Comparison of ENCODE assay signal across 10 cellular contexts in genomic region chr21:36699546-36700294, GRCh38. TPM values are rescaled to one million over a fixed set of nuclear protein-coding genes. Genes with fewer than 3 reads are reported as not detected.
DNase-seq lines count a peak whose midpoint lies in the region; ATAC-seq, FAIRE-seq and TF ChIP-seq lines count a peak whose summit lies in the region.
"Had no signal": no experiment of that assay in that cellular context is flagged by ENCODE, and none has a peak within 500 bp of the region (broad histone marks: within the 10 kb centered on the region; RNA-seq: fewer than 3 reads in every experiment).

No MANE protein-coding gene starts in this region.

- no peak overlapping the region for H3K4me3 ChIP-seq in hepatocyte
- peak overlapping the region in 1 of 2 donors; percentile 56 for H3K4me3 ChIP-seq in kidney (ENCODE audit: low read length in 2 of 2)

- H3K9me3 ChIP-seq in hepatocyte (ENCODE audit: low read depth), result no peaks in the 10 kb centered on the region
- no peaks in the 10 kb centered on the region for H3K9me3 ChIP-seq in kidney (ENCODE audit: control insufficient read depth in 1 of 2, low read length in 2 of 2)

- no peak for DNase-seq in T-helper 2 cell treated with Interferon-gamma antibody and Interleukin-4, amounts not matched to agents 5 μg/mL and 100 μg/mL, for 36 hours (ENCODE audit: low spot score)
- DNase-seq in T-helper 2 cell, result no peak
- peak; percentile 30 for DNase-seq in SW480 (ENCODE audit: low spot score)
- DNase-seq in hepatocyte (ENCODE audit: low spot score), result no peak
- DNase-seq in stimulated activated naive B cell treated with anti-CD40 and anti-IgM and Interleukin-4, amounts not matched to agents 10 μg/mL and 1 μg/mL and 100 μg/mL, for 72 hours, result no peak
- DNase-seq in kidney, result no peak
- DNase-seq: activated effector memory CD4-positive, alpha-beta T cell treated with anti-CD3 and anti-CD28 coated beads, Interleukin-2, amount 50 U/mL, for 16 hours had no signal

- TF ChIP-seq CTCF in hepatocyte (IDR thresholded peaks at IDR 0.05; ENCODE audit: poor library complexity), result no peak
- TF ChIP-seq CTCF in kidney (IDR thresholded peaks at IDR 0.05; ENCODE audit: borderline replicate concordance, extremely low read depth, insufficient read depth), result no peak

- peak overlapping the region; percentile 15 for H2AFZ ChIP-seq in hepatocyte

- peaks cover 76% of the 10 kb centered on the region for H3K27me3 Mint-ChIP-seq in T-helper 2 cell treated with Interferon-gamma antibody and Interleukin-4, amounts not matched to agents 5 μg/mL and 100 μg/mL, for 36 hours (ENCODE audit: low read depth)
- peaks cover 65 to 86% of the 10 kb centered on the region in 2 donors for H3K27me3 Mint-ChIP-seq in stimulated activated naive B cell treated with anti-CD40 and anti-IgM and Interleukin-4, amounts not matched to agents 10 μg/mL and 1 μg/mL and 100 μg/mL, for 72 hours

- 3% methylated on average over 56 of the region's 67 CpGs for WGBS in hepatocyte (ENCODE audit: low lambda C conversion rate, missing lambda C conversion rate)

- peaks cover 5% of the 10 kb centered on the region for H3K4me1 Mint-ChIP-seq in T-helper 2 cell treated with Interferon-gamma antibody and Interleukin-4, amounts not matched to agents 5 μg/mL and 100 μg/mL, for 36 hours (ENCODE audit: low read depth)
- H3K4me1 Mint-ChIP-seq in stimulated activated naive B cell treated with anti-CD40 and anti-IgM and Interleukin-4, amounts not matched to agents 10 μg/mL and 1 μg/mL and 100 μg/mL, for 72 hours, result peaks cover 16 to 49% of the 10 kb centered on the region in 2 donors

- peak overlapping the region; percentile 48 for H3K4me3 Mint-ChIP-seq in T-helper 2 cell treated with Interferon-gamma antibody and Interleukin-4, amounts not matched to agents 5 μg/mL and 100 μg/mL, for 36 hours
- peak overlapping the region; percentile 67 to 81 for H3K4me3 Mint-ChIP-seq in stimulated activated naive B cell treated with anti-CD40 and anti-IgM and Interleukin-4, amounts not matched to agents 10 μg/mL and 1 μg/mL and 100 μg/mL, for 72 hours

- H3K4me2 ChIP-seq in hepatocyte, result peak overlapping the region; percentile 89

- H3K4me1 ChIP-seq in hepatocyte (ENCODE audit: insufficient read depth) (peaks cover 26% of the 10 kb centered on the region), kidney (ENCODE audit: control insufficient read depth in 1 of 2, insufficient read depth in 1 of 2, low read depth in 1 of 2, low read length in 2 of 2) (peaks cover 0 to 6% of the 10 kb centered on the region in 2 donors)

- peaks cover 98% of the 10 kb centered on the region for H3K27me3 ChIP-seq in hepatocyte

- H3K79me2 ChIP-seq in hepatocyte, result no peaks in the 10 kb centered on the region

- no peaks in the 10 kb centered on the region for H3K36me3 ChIP-seq in hepatocyte (replicated peaks; ENCODE audit: insufficient read depth, low read depth)
- no peaks in the 10 kb centered on the region for H3K36me3 ChIP-seq in kidney (ENCODE audit: control insufficient read depth in 1 of 2, insufficient read depth in 2 of 2, low read length in 2 of 2)

- intact Hi-C loops in kidney (cut with DNase I), result no loop called here

- no peaks in the 10 kb centered on the region for H4K20me1 ChIP-seq in hepatocyte (ENCODE audit: insufficient read depth, poor library complexity, severe bottlenecking)

- H3K9me2 ChIP-seq in hepatocyte (replicated peaks; ENCODE audit: insufficient read depth), result no peaks in the 10 kb centered on the region

- H3K27ac Mint-ChIP-seq in T-helper 2 cell treated with Interferon-gamma antibody and Interleukin-4, amounts not matched to agents 5 μg/mL and 100 μg/mL, for 36 hours, result peak overlapping the region; percentile 81
- peak overlapping the region; percentile 90 for H3K27ac Mint-ChIP-seq in stimulated activated naive B cell treated with anti-CD40 and anti-IgM and Interleukin-4, amounts not matched to agents 10 μg/mL and 1 μg/mL and 100 μg/mL, for 72 hours

- FAIRE-seq in kidney (lab: Jason Lieb, UNC), result no peak

- ATAC-seq in stimulated activated naive B cell treated with anti-CD40 and anti-IgM and Interleukin-4, amounts not matched to agents 10 μg/mL and 1 μg/mL and 100 μg/mL, for 72 hours (replicated peaks), result no peak
- ATAC-seq in HG03025 (IDR thresholded peaks at IDR 0.05; ENCODE audit: low FRiP score, unreplicated experiment) (no peak), GM21423 (IDR thresholded peaks at IDR 0.05; ENCODE audit: unreplicated experiment) (no peak)

- no peaks in the 10 kb centered on the region for H3K9me3 Mint-ChIP-seq in T-helper 2 cell treated with Interferon-gamma antibody and Interleukin-4, amounts not matched to agents 5 μg/mL and 100 μg/mL, for 36 hours
- no peaks in the 10 kb centered on the region for H3K9me3 Mint-ChIP-seq in stimulated activated naive B cell treated with anti-CD40 and anti-IgM and Interleukin-4, amounts not matched to agents 10 μg/mL and 1 μg/mL and 100 μg/mL, for 72 hours

- peak overlapping the region in 1 of 2 donors; percentile 67 for H3K9ac ChIP-seq in kidney (ENCODE audit: low read length in 2 of 2)

- peaks cover 2% of the 10 kb centered on the region for H3K36me3 Mint-ChIP-seq in T-helper 2 cell treated with Interferon-gamma antibody and Interleukin-4, amounts not matched to agents 5 μg/mL and 100 μg/mL, for 36 hours (ENCODE audit: low read depth)
- peaks cover 0 to 6% of the 10 kb centered on the region in 2 donors for H3K36me3 Mint-ChIP-seq in stimulated activated naive B cell treated with anti-CD40 and anti-IgM and Interleukin-4, amounts not matched to agents 10 μg/mL and 1 μg/mL and 100 μg/mL, for 72 hours

- H3K27ac ChIP-seq in hepatocyte (no peak overlapping the region), kidney (ENCODE audit: low read depth in 2 of 2, low read length in 2 of 2) (peak overlapping the region in 1 of 2 donors; percentile 76)

RNA-seq across cellular contexts. Expression of gene SIM2, which starts 0.8 kb away (rescaled TPM):
- 0.20 and 0.76 TPM in 2 replicates for total RNA-seq in hepatocyte
- polyA plus RNA-seq in hepatocyte, result 0.13 and 0.35 TPM in 2 replicates
- total RNA-seq in kidney, result 71.3 TPM
- polyA plus RNA-seq in kidney (ENCODE audit: insufficient read depth, low read depth, low replicate concordance), result 6.5 TPM
- polyA plus RNA-seq: BJ had no signal

Comparison
In these comparisons a context has a peak if more than half of its experiments do, and no peak if none do; other contexts are left out.
1. RNA of gene SIM2, which starts 0.8 kb away (total RNA-seq): 71.3 TPM in kidney (single experiment); 0.20 to 0.76 TPM in hepatocyte; every median in the first group is over 10 times any median in the second.